ENCODE assay signal across 8 cellular contexts in the genomic region with DNA sequence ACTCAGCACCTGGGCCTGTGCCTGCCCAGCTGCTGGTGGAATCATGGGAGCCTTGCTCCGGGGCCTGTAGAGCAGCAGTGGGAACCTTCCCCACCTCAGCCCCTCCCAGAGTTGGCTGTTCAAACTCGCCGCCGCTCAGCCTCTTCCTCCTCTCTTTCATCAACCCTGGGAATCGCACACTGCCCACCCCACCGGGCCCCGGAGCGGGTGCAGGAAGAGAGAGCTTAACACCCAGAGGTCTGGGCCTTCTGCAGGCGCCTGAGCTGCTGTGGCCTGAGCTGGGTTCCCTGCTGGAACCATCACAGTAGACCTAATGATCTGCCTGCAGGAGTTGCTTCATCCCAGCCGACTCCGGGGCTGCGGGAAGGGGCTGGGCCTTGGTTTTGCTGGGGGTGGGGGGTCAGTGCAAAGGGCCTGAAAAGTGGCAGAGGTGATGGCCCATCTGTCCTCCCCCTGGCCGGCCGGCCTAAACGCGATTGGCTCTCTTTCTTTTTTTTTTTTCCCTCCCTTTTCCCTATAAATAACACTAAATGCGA.
DNase-seq lines count a peak whose midpoint lies in the region; ATAC-seq and TF ChIP-seq lines count a peak whose summit lies in the region.

No MANE protein-coding gene starts in this region.

- peaks cover 62% of the 10 kb centered on the region for H3K36me3 Mint-ChIP-seq in activated naive CD4-positive, alpha-beta T cell treated with anti-CD3 and anti-CD28 coated beads for 36 hours (ENCODE audit: low read depth)
- peaks cover 73% of the 10 kb centered on the region for H3K36me3 Mint-ChIP-seq in activated naive CD8-positive, alpha-beta T cell treated with anti-CD3 and anti-CD28 coated beads for 36 hours
- H3K36me3 Mint-ChIP-seq in GM23338 (ENCODE audit: low read depth): peaks cover 4% of the 10 kb centered on the region; the same call in 1 of the 3 replicates

- H3K79me2 ChIP-seq in GM23338 (replicated peaks; ENCODE audit: insufficient read depth) (peaks cover 78% of the 10 kb centered on the region), GM23248 (ENCODE audit: insufficient read depth) (peaks cover 95% of the 10 kb centered on the region)

- no peaks in the 10 kb centered on the region for H3K27me3 Mint-ChIP-seq in activated naive CD4-positive, alpha-beta T cell treated with anti-CD3 and anti-CD28 coated beads for 36 hours (ENCODE audit: low read depth)
- H3K27me3 Mint-ChIP-seq in activated naive CD8-positive, alpha-beta T cell treated with anti-CD3 and anti-CD28 coated beads for 36 hours: no peaks in the 10 kb centered on the region
- peaks cover 37% of the 10 kb centered on the region for H3K27me3 Mint-ChIP-seq in GM23338 (ENCODE audit: insufficient read depth, low read depth, poor library complexity)

- CTCF ChIA-PET in activated naive CD4-positive, alpha-beta T cell treated with anti-CD3 and anti-CD28 coated beads for 36 hours (lab: Charles Lee): interaction anchor here (0.9 to 2.6 kb wide), 9 partner anchors 10 to 55 kb away, joined by 3 to 12 read pairs (median 4); no protein-coding TSS in a partner anchor

- H3F3A ChIP-seq in GM23338 (replicated peaks; ENCODE audit: low read depth): peaks cover 6% of the 10 kb centered on the region; the same call in 1 of the 2 replicates
- H3F3A ChIP-seq in GM23248 (ENCODE audit: insufficient read depth): peaks cover 13% of the 10 kb centered on the region

- peak; percentile 48 for DNase-seq in activated naive CD4-positive, alpha-beta T cell treated with anti-CD3 and anti-CD28 coated beads for 36 hours
- no peak for DNase-seq in activated naive CD4-positive, alpha-beta T cell treated with anti-CD3 and anti-CD28 coated beads, Interleukin-2, amount 50 U/mL, for 16 hours
- DNase-seq in activated naive CD8-positive, alpha-beta T cell treated with anti-CD3 and anti-CD28 coated beads for 36 hours: no peak
- no peak for DNase-seq in lower lobe of right lung
- no peak for DNase-seq in thoracic aorta (ENCODE audit: low spot score)
- DNase-seq in GM23338 (ENCODE audit: low spot score): no peak
- no peak for DNase-seq in GM23248
- DNase-seq in NCI-H128 (lab: John Stamatoyannopoulos, UW; ENCODE audit: unreplicated experiment): no peak

- H3K27ac ChIP-seq in lower lobe of right lung: peak overlapping the region; percentile 81
- no peak overlapping the region for H3K27ac ChIP-seq in thoracic aorta
- H3K27ac ChIP-seq in GM23338 (ENCODE audit: low read depth): no peak overlapping the region
- H3K27ac ChIP-seq in GM23248: no peak overlapping the region

- H3K9me2 ChIP-seq in GM23338 (ENCODE audit: insufficient read depth) (no peaks in the 10 kb centered on the region), GM23248 (ENCODE audit: insufficient read depth) (no peaks in the 10 kb centered on the region)

- peak overlapping the region; percentile 38 for H3K4me3 ChIP-seq in lower lobe of right lung
- peak overlapping the region; percentile 35 for H3K4me3 ChIP-seq in thoracic aorta
- H3K4me3 ChIP-seq in GM23338: no peak overlapping the region
- no peak overlapping the region for H3K4me3 ChIP-seq in GM23248

- peaks cover 88% of the 10 kb centered on the region for H3K4me1 ChIP-seq in lower lobe of right lung
- H3K4me1 ChIP-seq in thoracic aorta (ENCODE audit: control insufficient read depth in 1 of 2, low read depth in 2 of 2): peaks cover 23 to 43% of the 10 kb centered on the region in 2 donors
- H3K4me1 ChIP-seq in GM23338 (ENCODE audit: insufficient read depth): peaks cover 36% of the 10 kb centered on the region
- peaks cover 36% of the 10 kb centered on the region for H3K4me1 ChIP-seq in GM23248 (ENCODE audit: insufficient read depth)

- H4K20me1 ChIP-seq in GM23338 (replicated peaks; ENCODE audit: insufficient read depth): peaks cover 13% of the 10 kb centered on the region; the same call in 1 of the 2 replicates
- H4K20me1 ChIP-seq in GM23248 (ENCODE audit: insufficient read depth): peaks cover 5% of the 10 kb centered on the region; the same call in 1 of the 2 replicates

- peak overlapping the region; percentile 86 for H3K4me3 Mint-ChIP-seq in activated naive CD4-positive, alpha-beta T cell treated with anti-CD3 and anti-CD28 coated beads for 36 hours
- peak overlapping the region; percentile 94 for H3K4me3 Mint-ChIP-seq in activated naive CD8-positive, alpha-beta T cell treated with anti-CD3 and anti-CD28 coated beads for 36 hours
- H3K4me3 Mint-ChIP-seq in GM23338: no peak overlapping the region

- H2AFZ ChIP-seq in GM23338 (no peak overlapping the region), GM23248 (no peak overlapping the region)

- peak overlapping the region; percentile 100 for H3K27ac Mint-ChIP-seq in activated naive CD4-positive, alpha-beta T cell treated with anti-CD3 and anti-CD28 coated beads for 36 hours
- peak overlapping the region; percentile 100 for H3K27ac Mint-ChIP-seq in activated naive CD8-positive, alpha-beta T cell treated with anti-CD3 and anti-CD28 coated beads for 36 hours
- H3K27ac Mint-ChIP-seq in GM23338: no peak overlapping the region

- intact Hi-C loops in activated naive CD4-positive, alpha-beta T cell treated with anti-CD3 and anti-CD28 coated beads for 36 hours (cut with micrococcal nuclease): loop anchor here (5.0 to 10.0 kb wide), 4 partner anchors 673 to 1320 kb away; a partner anchor contains a TSS
- intact Hi-C loops in lower lobe of right lung (cut with DNase I): no loop called here

- in situ Hi-C loops in GM23248 (cut with MboI): no loop called here

- H3K36me3 ChIP-seq in lower lobe of right lung (no peaks in the 10 kb centered on the region), thoracic aorta (no peaks in the 10 kb centered on the region), GM23338 (ENCODE audit: insufficient read depth) (no peaks in the 10 kb centered on the region), GM23248 (ENCODE audit: low read depth) (no peaks in the 10 kb centered on the region)

- H3K4me1 Mint-ChIP-seq in activated naive CD4-positive, alpha-beta T cell treated with anti-CD3 and anti-CD28 coated beads for 36 hours (ENCODE audit: low read depth): peaks cover 33% of the 10 kb centered on the region
- peaks cover 43% of the 10 kb centered on the region for H3K4me1 Mint-ChIP-seq in activated naive CD8-positive, alpha-beta T cell treated with anti-CD3 and anti-CD28 coated beads for 36 hours
- peaks cover 69% of the 10 kb centered on the region for H3K4me1 Mint-ChIP-seq in GM23338

- no peaks in the 10 kb centered on the region for H3K9me3 Mint-ChIP-seq in activated naive CD4-positive, alpha-beta T cell treated with anti-CD3 and anti-CD28 coated beads for 36 hours
- H3K9me3 Mint-ChIP-seq in activated naive CD8-positive, alpha-beta T cell treated with anti-CD3 and anti-CD28 coated beads for 36 hours: no peaks in the 10 kb centered on the region
- no peaks in the 10 kb centered on the region for H3K9me3 Mint-ChIP-seq in GM23338

- H3K9ac ChIP-seq in GM23248: no peak overlapping the region

- WGBS in GM23248 (ENCODE audit: low coverage in 1 of 2, low lambda C conversion rate in 2 of 2, missing lambda C conversion rate in 2 of 2), 2 experiments: 83 to 95% methylated on average over 13 to 17 of the region's 17 CpGs

- TF ChIP-seq CTCF in lower lobe of right lung (IDR thresholded peaks at IDR 0.05): no peak
- TF ChIP-seq CTCF in thoracic aorta (IDR thresholded peaks at IDR 0.05): no peak
- TF ChIP-seq CTCF in GM23338 (conservative IDR thresholded peaks at IDR 0.05; ENCODE audit: low read depth in 2 of 2): no peak

- H3K9me3 ChIP-seq in lower lobe of right lung: no peaks in the 10 kb centered on the region
- H3K9me3 ChIP-seq in thoracic aorta: no peaks in the 10 kb centered on the region
- H3K9me3 ChIP-seq in GM23248 (ENCODE audit: low read depth): no peaks in the 10 kb centered on the region

- H3K4me2 ChIP-seq in GM23338 (no peak overlapping the region), GM23248 (ENCODE audit: unreplicated experiment) (no peak overlapping the region)

- ATAC-seq in lower lobe of right lung: no peak
- ATAC-seq in thoracic aorta (ENCODE audit: insufficient number of reproducible peaks, low FRiP score, low read depth): no peak
- no peak for ATAC-seq in GM23338

- H3K27me3 ChIP-seq in lower lobe of right lung (ENCODE audit: low read depth) (no peaks in the 10 kb centered on the region), thoracic aorta (replicated peaks; ENCODE audit: insufficient read depth) (no peaks in the 10 kb centered on the region), GM23338 (ENCODE audit: insufficient read depth) (no peaks in the 10 kb centered on the region), GM23248 (replicated peaks; ENCODE audit: insufficient read depth) (no peaks in the 10 kb centered on the region)

TF ChIP-seq in GM23338, 12 proteins besides CTCF, POLR2A, EP300 and RAD21 (continues in another document):
- TF ChIP-seq, protein P1, sequence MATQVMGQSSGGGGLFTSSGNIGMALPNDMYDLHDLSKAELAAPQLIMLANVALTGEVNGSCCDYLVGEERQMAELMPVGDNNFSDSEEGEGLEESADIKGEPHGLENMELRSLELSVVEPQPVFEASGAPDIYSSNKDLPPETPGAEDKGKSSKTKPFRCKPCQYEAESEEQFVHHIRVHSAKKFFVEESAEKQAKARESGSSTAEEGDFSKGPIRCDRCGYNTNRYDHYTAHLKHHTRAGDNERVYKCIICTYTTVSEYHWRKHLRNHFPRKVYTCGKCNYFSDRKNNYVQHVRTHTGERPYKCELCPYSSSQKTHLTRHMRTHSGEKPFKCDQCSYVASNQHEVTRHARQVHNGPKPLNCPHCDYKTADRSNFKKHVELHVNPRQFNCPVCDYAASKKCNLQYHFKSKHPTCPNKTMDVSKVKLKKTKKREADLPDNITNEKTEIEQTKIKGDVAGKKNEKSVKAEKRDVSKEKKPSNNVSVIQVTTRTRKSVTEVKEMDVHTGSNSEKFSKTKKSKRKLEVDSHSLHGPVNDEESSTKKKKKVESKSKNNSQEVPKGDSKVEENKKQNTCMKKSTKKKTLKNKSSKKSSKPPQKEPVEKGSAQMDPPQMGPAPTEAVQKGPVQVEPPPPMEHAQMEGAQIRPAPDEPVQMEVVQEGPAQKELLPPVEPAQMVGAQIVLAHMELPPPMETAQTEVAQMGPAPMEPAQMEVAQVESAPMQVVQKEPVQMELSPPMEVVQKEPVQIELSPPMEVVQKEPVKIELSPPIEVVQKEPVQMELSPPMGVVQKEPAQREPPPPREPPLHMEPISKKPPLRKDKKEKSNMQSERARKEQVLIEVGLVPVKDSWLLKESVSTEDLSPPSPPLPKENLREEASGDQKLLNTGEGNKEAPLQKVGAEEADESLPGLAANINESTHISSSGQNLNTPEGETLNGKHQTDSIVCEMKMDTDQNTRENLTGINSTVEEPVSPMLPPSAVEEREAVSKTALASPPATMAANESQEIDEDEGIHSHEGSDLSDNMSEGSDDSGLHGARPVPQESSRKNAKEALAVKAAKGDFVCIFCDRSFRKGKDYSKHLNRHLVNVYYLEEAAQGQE (IDR thresholded peaks at IDR 0.05; ENCODE audit: unreplicated experiment): no peak
- no peak for TF ChIP-seq JUNB (IDR thresholded peaks at IDR 0.05; ENCODE audit: unreplicated experiment)
- no peak for TF ChIP-seq POLR2AphosphoS5 (IDR thresholded peaks at IDR 0.05; ENCODE audit: low read depth)

Comparison
In these comparisons a context has a peak if more than half of its experiments do, and no peak if none do; other contexts are left out.
1. H3K4me3 ChIP-seq: peak in lower lobe of right lung (single experiment) and thoracic aorta (single experiment); none in GM23338 (single experiment) and GM23248 (single experiment).